Comparison of ENCODE assay signal across 20 cellular contexts in the genomic region with DNA sequence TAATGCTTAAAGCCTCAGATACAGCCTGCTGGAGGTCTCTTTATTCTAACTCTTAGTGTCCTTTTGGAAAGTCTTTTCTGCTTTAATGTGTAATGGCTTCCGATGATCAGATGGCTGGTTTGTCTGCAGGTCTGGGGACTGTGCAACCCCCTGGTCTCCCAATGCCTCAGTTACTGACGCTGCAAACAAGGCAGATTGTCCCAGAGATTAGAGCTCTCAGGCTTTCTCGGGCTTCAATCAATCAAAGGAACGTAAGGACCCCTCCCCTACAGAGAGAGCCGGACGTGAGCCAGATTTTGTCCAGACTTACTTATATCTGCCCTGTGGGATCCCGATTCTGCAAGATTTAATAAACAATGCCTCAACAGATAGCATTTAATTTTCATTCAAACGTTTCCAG.
"Had no signal": no experiment of that assay in that cellular context is flagged by ENCODE, and none has a peak within 500 bp of the region (broad histone marks: within the 10 kb centered on the region; RNA-seq: fewer than 3 reads in every experiment).

No MANE protein-coding gene starts in this region.

- H3K36me3 ChIP-seq: neutrophil, pancreas, right lobe of liver had no signal

- H3K36me3 Mint-ChIP-seq: activated CD4-positive, alpha-beta memory T cell treated with anti-CD3 and anti-CD28 coated beads for 36 hours; activated naive CD4-positive, alpha-beta T cell treated with anti-CD3 and anti-CD28 coated beads, Interleukin-2, amount 10 ng/mL, durations not matched to agents 7 days and 5 days; naive B cell; stimulated activated memory B cell treated with anti-CD40 and anti-IgM and Interleukin-4, amounts not matched to agents 10 μg/mL and 1 μg/mL and 100 μg/mL, for 72 hours had no signal

- H3K27ac Mint-ChIP-seq: activated CD4-positive, alpha-beta memory T cell treated with anti-CD3 and anti-CD28 coated beads for 36 hours; activated naive CD4-positive, alpha-beta T cell treated with anti-CD3 and anti-CD28 coated beads, Interleukin-2, amount 10 ng/mL, durations not matched to agents 7 days and 5 days; activated T-cell treated with anti-CD3 and anti-CD28 coated beads, Interleukin-2, amount 50 U/mL, for 72 hours; dendritic cell treated with granulocyte-macrophage colony-stimulating factor and Interleukin-4, amounts not matched to agents 40 ng/mL and 50 ng/mL, for 4 days; stimulated activated memory B cell treated with anti-CD40 and anti-IgM and Interleukin-4, amounts not matched to agents 10 μg/mL and 1 μg/mL and 100 μg/mL, for 72 hours; T-helper 17 cell had no signal

- H3K27me3 Mint-ChIP-seq: activated CD4-positive, alpha-beta memory T cell treated with anti-CD3 and anti-CD28 coated beads for 36 hours; stimulated activated memory B cell treated with anti-CD40 and anti-IgM and Interleukin-4, amounts not matched to agents 10 μg/mL and 1 μg/mL and 100 μg/mL, for 72 hours had no signal

- H3K27me3 ChIP-seq: esophagus muscularis mucosa, neutrophil, pancreas, right lobe of liver had no signal

- H3K4me3 ChIP-seq: esophagus muscularis mucosa, pancreas, right lobe of liver had no signal

- DNase-seq: activated CD4-positive, alpha-beta memory T cell treated with anti-CD3 and anti-CD28 coated beads for 36 hours; activated CD4-positive, alpha-beta T cell treated with anti-CD3 and anti-CD28 coated beads for 48 hours; activated effector memory CD4-positive, alpha-beta T cell treated with Interleukin-2 at 50 U/mL for 16 hours; activated naive CD4-positive, alpha-beta T cell treated with anti-CD3 and anti-CD28 coated beads, Interleukin-2, amount 10 ng/mL, durations not matched to agents 7 days and 5 days; activated T-cell treated with anti-CD3 and anti-CD28 coated beads, Interleukin-2, amount 50 U/mL, for 72 hours; amygdala; effector CD8-positive, alpha-beta T cell; head of caudate nucleus; hypothalamus; left colon; mesenchymal stem cell; naive B cell; pancreas; right lobe of liver; small intestine; T-helper 17 cell had no signal

- H3K4me3 Mint-ChIP-seq: activated CD4-positive, alpha-beta memory T cell treated with anti-CD3 and anti-CD28 coated beads for 36 hours; activated naive CD4-positive, alpha-beta T cell treated with anti-CD3 and anti-CD28 coated beads, Interleukin-2, amount 10 ng/mL, durations not matched to agents 7 days and 5 days; activated T-cell treated with anti-CD3 and anti-CD28 coated beads, Interleukin-2, amount 50 U/mL, for 72 hours; dendritic cell treated with granulocyte-macrophage colony-stimulating factor and Interleukin-4, amounts not matched to agents 40 ng/mL and 50 ng/mL, for 4 days; naive B cell; stimulated activated memory B cell treated with anti-CD40 and anti-IgM and Interleukin-4, amounts not matched to agents 10 μg/mL and 1 μg/mL and 100 μg/mL, for 72 hours; T-helper 17 cell had no signal

- H3K9me3 Mint-ChIP-seq: activated CD4-positive, alpha-beta memory T cell treated with anti-CD3 and anti-CD28 coated beads for 36 hours; activated naive CD4-positive, alpha-beta T cell treated with anti-CD3 and anti-CD28 coated beads, Interleukin-2, amount 10 ng/mL, durations not matched to agents 7 days and 5 days; activated T-cell treated with anti-CD3 and anti-CD28 coated beads, Interleukin-2, amount 50 U/mL, for 72 hours; dendritic cell treated with granulocyte-macrophage colony-stimulating factor and Interleukin-4, amounts not matched to agents 40 ng/mL and 50 ng/mL, for 4 days; naive B cell; stimulated activated memory B cell treated with anti-CD40 and anti-IgM and Interleukin-4, amounts not matched to agents 10 μg/mL and 1 μg/mL and 100 μg/mL, for 72 hours had no signal

- H3K4me1 Mint-ChIP-seq: activated naive CD4-positive, alpha-beta T cell treated with anti-CD3 and anti-CD28 coated beads, Interleukin-2, amount 10 ng/mL, durations not matched to agents 7 days and 5 days; naive B cell; stimulated activated memory B cell treated with anti-CD40 and anti-IgM and Interleukin-4, amounts not matched to agents 10 μg/mL and 1 μg/mL and 100 μg/mL, for 72 hours had no signal

- H3K9me3 ChIP-seq: esophagus muscularis mucosa, neutrophil, pancreas, right lobe of liver had no signal

- H3K27ac ChIP-seq: esophagus muscularis mucosa, neutrophil, right lobe of liver had no signal

- H3K4me1 ChIP-seq: pancreas, right lobe of liver had no signal

- ATAC-seq: activated T-cell treated with anti-CD3 and anti-CD28 coated beads, Interleukin-2, amount 50 U/mL, for 72 hours; left colon; pancreas; right lobe of liver; stimulated activated memory B cell treated with anti-CD40 and anti-IgM and Interleukin-4, amounts not matched to agents 10 μg/mL and 1 μg/mL and 100 μg/mL, for 72 hours; T-helper 17 cell had no signal
